In the genomic region with DNA sequence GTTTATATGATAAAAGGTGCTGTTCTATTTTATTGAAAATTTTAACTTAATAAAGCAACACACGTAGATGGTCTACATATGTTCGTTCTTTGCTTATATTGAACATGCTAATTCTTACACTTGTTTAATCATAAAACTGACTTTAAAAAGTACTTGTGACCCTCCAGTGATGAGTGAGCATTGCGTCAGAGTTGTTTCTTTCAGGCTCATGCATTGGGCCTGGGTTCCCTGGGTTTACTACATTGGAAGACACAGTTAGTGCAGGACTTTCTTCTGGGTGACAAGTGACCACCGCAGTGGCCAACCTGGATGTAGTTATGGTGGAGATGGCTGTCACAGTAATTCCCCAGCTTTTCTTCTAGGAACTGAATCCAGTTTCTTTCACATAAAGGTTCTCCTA, we compare ENCODE assay signal across 4 cellular contexts. TPM values are rescaled to one million over a fixed set of nuclear protein-coding genes. Genes with fewer than 3 reads are reported as not detected.
"Had no signal": no experiment of that assay in that cellular context is flagged by ENCODE, and none has a peak within 500 bp of the region (broad histone marks: within the 10 kb centered on the region; RNA-seq: fewer than 3 reads in every experiment).

No MANE protein-coding gene starts in this region.

RNA-seq across cellular contexts. Expression of gene CD8A, which starts 57.2 kb away (rescaled TPM):
- total RNA-seq: HepG2, HT-29, HT1080, IMR-90 had no signal
- polyA plus RNA-seq: IMR-90 had no signal
